ENCODE assay signal across 8 cellular contexts in genomic region chr12:2783936-2784600, GRCh38. TPM values are rescaled to one million over a fixed set of nuclear protein-coding genes. Genes with fewer than 3 reads are reported as not detected.
DNase-seq lines count a peak whose midpoint lies in the region; ATAC-seq and TF ChIP-seq lines count a peak whose summit lies in the region.

No MANE protein-coding gene starts in this region.

- H3K27me3 Mint-ChIP-seq in H9 (ENCODE audit: low read depth), result peaks cover 32% of the 10 kb centered on the region

- H3K9me3 ChIP-seq in H9 (ENCODE audit: control insufficient read depth, low read depth, low read length), result no peaks in the 10 kb centered on the region
- no peaks in the 10 kb centered on the region for H3K9me3 ChIP-seq in muscle layer of duodenum (ENCODE audit: control insufficient read depth in 1 of 2, low read length in 2 of 2)

- H3K4ac ChIP-seq in H9 (ENCODE audit: low read depth, low read length), result no peak overlapping the region

- no peaks in the 10 kb centered on the region for H3K23me2 ChIP-seq in H9 (ENCODE audit: insufficient read length, low read depth, low read length, poor library complexity, severe bottlenecking)

- no peaks in the 10 kb centered on the region for H3K9me3 Mint-ChIP-seq in H9

- H3K23ac ChIP-seq in H9 (ENCODE audit: insufficient read length, low read depth, low read length), result no peak overlapping the region

- no peak overlapping the region for H2BK120ac ChIP-seq in H9 (ENCODE audit: low read depth, low read length, poor library complexity, severe bottlenecking)

- peak overlapping the region in 1 of 2 experiments; percentile 45; a peak in 1 of 5 replicates for H3K4me3 Mint-ChIP-seq in H9

- H3K27ac ChIP-seq in H9 (ENCODE audit: insufficient read length, low read depth, low read length) (no peak overlapping the region), muscle layer of duodenum (ENCODE audit: low read length) (no peak overlapping the region), substantia nigra (ENCODE audit: low read depth, low read length, poor library complexity, severe bottlenecking) (no peak overlapping the region)

- no peak overlapping the region for H4K8ac ChIP-seq in H9 (replicated peaks; ENCODE audit: insufficient read length, low read depth, low read length)

- no peaks in the 10 kb centered on the region for H3K36me3 Mint-ChIP-seq in H9 (ENCODE audit: insufficient read depth in 1 of 3, low read depth in 3 of 3)

- peak overlapping the region; percentile 5 for H3K4me2 ChIP-seq in H9 (ENCODE audit: insufficient read depth, insufficient read length, low read length)

- no CpG with 5 or more reads among the region's 25 CpGs for WGBS in H9 (ENCODE audit: extremely low coverage, insufficient read length, low lambda C conversion rate)

- no peaks in the 10 kb centered on the region for H3K36me3 ChIP-seq in muscle layer of duodenum (ENCODE audit: control insufficient read depth in 1 of 2, insufficient read depth in 2 of 2, low read length in 2 of 2)

- no peak for TF ChIP-seq POLR2A in erythroblast (IDR thresholded peaks at IDR 0.05; ENCODE audit: low read length)

- no peaks in the 10 kb centered on the region for H3K79me2 ChIP-seq in H9 (ENCODE audit: insufficient read depth, low read length)

- no peak overlapping the region for H3K56ac ChIP-seq in H9 (ENCODE audit: insufficient read length, low read depth, low read length)

- H2BK5ac ChIP-seq in H9 (ENCODE audit: insufficient read length, low read length), result no peak overlapping the region

- no peak overlapping the region for H3K9ac ChIP-seq in H9 (ENCODE audit: extremely low read depth, insufficient read length, low read length)

- H3K18ac ChIP-seq in H9 (ENCODE audit: insufficient read length, low read depth, low read length), result no peak overlapping the region

- no peak overlapping the region; a peak in 1 of 7 replicates for H3K27ac Mint-ChIP-seq in H9

- H2BK15ac ChIP-seq in H9 (ENCODE audit: low read depth, low read length), result no peak overlapping the region

- peak overlapping the region; percentile 33 to 46 for H3K4me3 ChIP-seq in muscle layer of duodenum (ENCODE audit: low read depth in 1 of 2, low read length in 2 of 2)

- no peak overlapping the region for H2AFZ ChIP-seq in H9 (ENCODE audit: low read length)

- no peak overlapping the region for H4K91ac ChIP-seq in H9 (ENCODE audit: insufficient read length, low read depth, low read length)

- no peak overlapping the region for H4K5ac ChIP-seq in H9 (ENCODE audit: insufficient read length, low read depth, low read length)

- no peaks in the 10 kb centered on the region for H3K27me3 ChIP-seq in H9 (ENCODE audit: insufficient read depth, low read length)
- peaks cover 8% of the 10 kb centered on the region for H3K27me3 ChIP-seq in muscle layer of duodenum (ENCODE audit: low read depth, low read length)

- ATAC-seq in GM21447 (IDR thresholded peaks at IDR 0.05; ENCODE audit: unreplicated experiment), result no peak

- no peak overlapping the region for H2BK20ac ChIP-seq in H9 (ENCODE audit: low read depth, low read length, poor library complexity, severe bottlenecking)

- H2AK5ac ChIP-seq in H9 (ENCODE audit: insufficient read length, low read length), result no peak overlapping the region

- H3T11ph ChIP-seq in H9 (ENCODE audit: low read length), result no peak overlapping the region

- no peak overlapping the region for H2BK12ac ChIP-seq in H9 (ENCODE audit: insufficient read length, low read depth, low read length)

- H3K4me1 ChIP-seq in H9 (ENCODE audit: insufficient read depth, low read length), result peaks cover 3% of the 10 kb centered on the region; the same call in 1 of the 2 replicates
- H3K4me1 ChIP-seq in muscle layer of duodenum (ENCODE audit: control insufficient read depth in 1 of 2, insufficient read depth in 2 of 2, low read length in 2 of 2), result peaks cover 0 to 11% of the 10 kb centered on the region in 2 donors

- no peak overlapping the region for H3K14ac ChIP-seq in H9 (ENCODE audit: insufficient read depth, low read length)

- no peaks in the 10 kb centered on the region for H3K79me1 ChIP-seq in H9 (ENCODE audit: insufficient read depth, low read depth, low read length, poor library complexity, severe bottlenecking)

- TF ChIP-seq CTCF in H9 (conservative IDR thresholded peaks at IDR 0.05), result peak; percentile 96

- peaks cover 11 to 14% of the 10 kb centered on the region in 2 experiments for H3K4me1 Mint-ChIP-seq in H9

- H4K20me1 ChIP-seq in H9 (ENCODE audit: control insufficient read depth, insufficient read depth, insufficient read length), result no peaks in the 10 kb centered on the region

- peak; percentile 87 for DNase-seq in Ammon's horn (ENCODE audit: low spot score)
- DNase-seq in H9, result peak; percentile 88
- DNase-seq in NCI-H69 (lab: John Stamatoyannopoulos, UW), result peak; percentile 78
- DNase-seq in activated T-cell treated with anti-CD3 and anti-CD28 coated beads for 24 hours (ENCODE audit: low read depth), result peak; percentile 34
- peak; percentile 52 to 71 for DNase-seq in erythroblast (lab: John Stamatoyannopoulos, UW)
- peak in 43 of 49 donors; percentile 6 to 90 (median 48) for DNase-seq in substantia nigra (lab: John Stamatoyannopoulos, UW)

RNA-seq across cellular contexts. Expression of gene FKBP4, which starts 10.7 kb away (rescaled TPM):
- total RNA-seq in H9 (2021), result 221 and 237 TPM in 2 replicates

RNA-seq across cellular contexts. Expression of gene ITFG2, which starts 28.4 kb away (rescaled TPM):
- total RNA-seq in H9 (2021), result 32.7 and 41.6 TPM in 2 replicates

RNA-seq across cellular contexts. Expression of gene NRIP2, which starts 50.8 kb away (rescaled TPM):
- total RNA-seq in H9 (2021), result 0.15 TPM in 2 replicates

Comparison
In these comparisons a context has a peak if more than half of its experiments do, and no peak if none do; other contexts are left out.
1. DNase-seq: peak in every context shown above with its lines; median percentile 88 in H9; 87 in Ammon's horn; 78 in NCI-H69; 62 in erythroblast; 48 in substantia nigra; 34 in activated T-cell treated with anti-CD3 and anti-CD28 coated beads for 24 hours.